Comparison of ENCODE assay signal across 13 cellular contexts in genomic region chr2:201891676-201892075, GRCh38.
"Had no signal": no experiment of that assay in that cellular context is flagged by ENCODE, and none has a peak within 500 bp of the region (broad histone marks: within the 10 kb centered on the region; RNA-seq: fewer than 3 reads in every experiment).

No MANE protein-coding gene starts in this region.

- H2AFZ ChIP-seq: hepatocyte, parathyroid adenoma had no signal

- H3K4me3 ChIP-seq: coronary artery, esophagus muscularis mucosa, hepatocyte, left lung, thoracic aorta had no signal

- H3K79me2 ChIP-seq: hepatocyte, parathyroid adenoma had no signal

- H3K27ac ChIP-seq: brain microvascular endothelial cell, coronary artery, esophagus muscularis mucosa, hepatocyte, left lung, parathyroid adenoma, thoracic aorta had no signal

- H3K9me3 ChIP-seq: esophagus muscularis mucosa, left lung, thoracic aorta had no signal

- H3K36me3 ChIP-seq: brain microvascular endothelial cell, esophagus muscularis mucosa, left lung, thoracic aorta had no signal

- H3K4me2 ChIP-seq: hepatocyte had no signal

- H3K4me1 ChIP-seq: left lung, parathyroid adenoma had no signal

- H3K27me3 ChIP-seq: brain microvascular endothelial cell, esophagus muscularis mucosa, hepatocyte had no signal

- DNase-seq: activated CD4-positive, CD25-positive, alpha-beta regulatory T cell treated with anti-CD3 and anti-CD28 coated beads, Interleukin-2, amount 50 U/mL, for 72 hours; activated naive CD4-positive, alpha-beta T cell; activated naive CD8-positive, alpha-beta T cell treated with anti-CD3 and anti-CD28 coated beads, Interleukin-2, amount 10 ng/mL, durations not matched to agents 7 days and 5 days; anterior cingulate cortex; brain microvascular endothelial cell; left lung; naive thymus-derived CD8-positive, alpha-beta T cell; stimulated activated CD4-positive, alpha-beta T cell treated with anti-CD3 and anti-CD28 coated beads, Interleukin-1b, Interleukin-23, amount 100 ng/mL, for 48 hours had no signal
